ENCODE assay signal across 1 cellular context in genomic region chr1:21621761-21622436, GRCh38.
TF ChIP-seq lines count a peak whose summit lies in the region.

No MANE protein-coding gene starts in this region.

TF ChIP-seq in H1, 55 proteins besides CTCF, POLR2A, EP300 and RAD21:
- no peak for TF ChIP-seq KDM5A (IDR thresholded peaks at IDR 0.05; ENCODE audit: low read length)
- TF ChIP-seq CHD1 (IDR thresholded peaks at IDR 0.05; ENCODE audit: low read depth, low read length) = no peak
- TF ChIP-seq CTBP2 (IDR thresholded peaks at IDR 0.05; ENCODE audit: borderline replicate concordance, insufficient read depth, insufficient read length, low read length) = no peak
- TF ChIP-seq KDM4A (IDR thresholded peaks at IDR 0.05; ENCODE audit: low read depth, low read length, severe bottlenecking) = peak; percentile 23
- no peak for TF ChIP-seq RBBP5 (IDR thresholded peaks at IDR 0.05; ENCODE audit: borderline replicate concordance, low read depth, low read length)
- TF ChIP-seq TAF1 (IDR thresholded peaks at IDR 0.05; ENCODE audit: low read depth, low read length) = no peak
- no peak for TF ChIP-seq RNF2 (IDR thresholded peaks at IDR 0.05; ENCODE audit: borderline replicate concordance, low read depth, low read length, missing control alignments, poor library complexity, severe bottlenecking)
- no peak for TF ChIP-seq GTF2F1 (IDR thresholded peaks at IDR 0.05; ENCODE audit: borderline replicate concordance, low read depth, low read length)
- TF ChIP-seq SUZ12 (IDR thresholded peaks at IDR 0.05; ENCODE audit: low read length) = peak; percentile 34; the same call in 1 of the 2 replicates
- TF ChIP-seq SRF (IDR thresholded peaks at IDR 0.05; ENCODE audit: low read depth, low read length) = no peak
TF ChIP-seq in H1: peak in this region for 2.
